ENCODE assay signal across 8 cellular contexts in the genomic region with DNA sequence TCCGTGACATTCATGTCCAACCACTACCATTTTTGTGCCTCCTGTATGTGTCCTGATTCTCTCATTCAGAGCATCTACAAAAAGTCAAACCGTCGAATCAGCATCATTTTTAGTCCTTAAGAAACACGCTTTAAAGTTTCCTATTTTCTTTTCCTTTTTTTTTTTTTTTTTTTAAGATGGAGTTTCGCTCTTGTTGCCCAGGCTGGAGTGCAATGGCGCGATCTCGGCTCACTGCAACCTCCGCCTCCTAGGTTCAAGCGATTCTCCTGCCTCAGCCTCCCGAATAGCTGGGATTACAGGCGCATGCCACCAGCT. TPM values are rescaled to one million over a fixed set of nuclear protein-coding genes. Genes with fewer than 3 reads are reported as not detected.
DNase-seq lines count a peak whose midpoint lies in the region; ATAC-seq, FAIRE-seq and TF ChIP-seq lines count a peak whose summit lies in the region.
"Not testable (repeated sequence)": the region's sequence is repeated elsewhere in the genome, so short reads cannot be mapped to it uniquely, and the experiment has no call there.

No MANE protein-coding gene starts in this region.

- intact Hi-C loops in dendritic cell treated with granulocyte-macrophage colony-stimulating factor and Interleukin-4, amounts not matched to agents 40 ng/mL and 50 ng/mL, for 4 days (cut with micrococcal nuclease) = not testable (repeated sequence)
- intact Hi-C loops in natural killer cell (cut with micrococcal nuclease) = loop anchor here (10.0 kb wide), 1 partner anchor 298 kb away; a partner anchor contains a TSS

- H3K36me3 Mint-ChIP-seq in activated naive CD8-positive, alpha-beta T cell; dendritic cell treated with granulocyte-macrophage colony-stimulating factor and Interleukin-4, amounts not matched to agents 40 ng/mL and 50 ng/mL, for 4 days (ENCODE audit: low read depth); glutamatergic neuron (ENCODE audit: unreplicated experiment); natural killer cell: not testable (repeated sequence)

- peaks cover 57% of the 10 kb centered on the region for H3K4me1 ChIP-seq in A549
- peaks cover 36% of the 10 kb centered on the region for H3K4me1 ChIP-seq in GM23248 (ENCODE audit: insufficient read depth)
- peaks cover 21 to 26% (median 26%) of the 10 kb centered on the region in 3 donors for H3K4me1 ChIP-seq in skeletal muscle tissue (ENCODE audit: control insufficient read depth in 3 of 3, insufficient read depth in 3 of 3, low read length in 3 of 3)

- H3K27me3 ChIP-seq in GM23248 (replicated peaks; ENCODE audit: insufficient read depth); skeletal muscle tissue (ENCODE audit: control insufficient read depth in 3 of 3, insufficient read depth in 3 of 3, low read length in 3 of 3): not testable (repeated sequence)

- peaks cover 25% of the 10 kb centered on the region for H3F3A ChIP-seq in GM23248 (ENCODE audit: insufficient read depth)

- not testable (repeated sequence) for TF ChIP-seq RAD21 in A549 (conservative IDR thresholded peaks at IDR 0.05 in 1 of 2, IDR thresholded peaks at IDR 0.05 in 1 of 2)

- H2AFZ ChIP-seq in GM23248 = not testable (repeated sequence)

- CTCF ChIA-PET in A549 (lab: Yijun Ruan, JAX) = interaction anchor here (1.3 to 1.4 kb wide), 2 partner anchors 28 to 41 kb away, joined by 3 to 7 read pairs; no protein-coding TSS in a partner anchor

- TF ChIP-seq EP300 in A549 (IDR thresholded peaks at IDR 0.05) = not testable (repeated sequence)

- H3K27ac ChIP-seq in A549 (peak overlapping the region; percentile 96 to 99), GM23248 (peak overlapping the region; percentile 95), skeletal muscle tissue (ENCODE audit: low read depth, low read length) (peak overlapping the region; percentile 77)
- not testable (repeated sequence) for H3K27ac ChIP-seq in SK-N-MC

- H3K9ac ChIP-seq in GM23248 (peak overlapping the region; percentile 94), skeletal muscle tissue (ENCODE audit: low read depth in 1 of 3, low read length in 3 of 3) (peak overlapping the region in 1 of 3 donors; percentile 64)
- H3K9ac ChIP-seq in SK-N-MC (ENCODE audit: insufficient read length) = not testable (repeated sequence)

- H3K9me3 Mint-ChIP-seq in activated naive CD8-positive, alpha-beta T cell (ENCODE audit: low read depth); dendritic cell treated with granulocyte-macrophage colony-stimulating factor and Interleukin-4, amounts not matched to agents 40 ng/mL and 50 ng/mL, for 4 days; glutamatergic neuron (ENCODE audit: unreplicated experiment); natural killer cell: not testable (repeated sequence)

- 72% methylated on average over 7 of the region's 12 CpGs for WGBS in A549 (ENCODE audit: missing lambda C conversion rate)
- WGBS in GM23248 (ENCODE audit: low coverage in 1 of 2, low lambda C conversion rate in 2 of 2, missing lambda C conversion rate in 2 of 2), 2 experiments = 86 to 93% methylated on average over 6 to 12 of the region's 12 CpGs

- not testable (repeated sequence) for DNase-seq in A549 (ENCODE audit: low read depth in 1 of 2, low spot score in 1 of 2); GM23248; SK-N-MC (ENCODE audit: low read depth, low spot score); glutamatergic neuron; natural killer cell

- peak overlapping the region; percentile 92 for H3K4me2 ChIP-seq in A549
- H3K4me2 ChIP-seq in GM23248 (ENCODE audit: unreplicated experiment) = peak overlapping the region; percentile 92

- peaks cover 52% of the 10 kb centered on the region for H3K79me2 ChIP-seq in GM23248 (ENCODE audit: insufficient read depth)

- POLR2A ChIA-PET in A549 (lab: Yijun Ruan, JAX) = interaction anchor here (0.6 to 1.0 kb wide), 2 partner anchors 26 to 28 kb away, joined by 4 to 8 read pairs; no protein-coding TSS in a partner anchor

- ATAC-seq in A549, natural killer cell: not testable (repeated sequence)

- not testable (repeated sequence) for FAIRE-seq in A549 (lab: Jason Lieb, UNC)

- H3K27me3 Mint-ChIP-seq in activated naive CD8-positive, alpha-beta T cell = peaks cover 14% of the 10 kb centered on the region
- not testable (repeated sequence) for H3K27me3 Mint-ChIP-seq in dendritic cell treated with granulocyte-macrophage colony-stimulating factor and Interleukin-4, amounts not matched to agents 40 ng/mL and 50 ng/mL, for 4 days; glutamatergic neuron (ENCODE audit: unreplicated experiment)
- H3K27me3 Mint-ChIP-seq in natural killer cell (ENCODE audit: low read depth in 2 of 2) = peaks cover 26 to 30% of the 10 kb centered on the region in 2 donors

- H3K27ac Mint-ChIP-seq in activated naive CD8-positive, alpha-beta T cell; glutamatergic neuron (ENCODE audit: unreplicated experiment); natural killer cell: not testable (repeated sequence)
- H3K27ac Mint-ChIP-seq in dendritic cell treated with granulocyte-macrophage colony-stimulating factor and Interleukin-4, amounts not matched to agents 40 ng/mL and 50 ng/mL, for 4 days = peak overlapping the region; percentile 85

- TF ChIP-seq POLR2A in A549 (IDR thresholded peaks at IDR 0.05; ENCODE audit: low read length) = not testable (repeated sequence)

- H3K4me1 Mint-ChIP-seq in activated naive CD8-positive, alpha-beta T cell (ENCODE audit: low read depth); glutamatergic neuron (ENCODE audit: low read depth, unreplicated experiment); natural killer cell: not testable (repeated sequence)
- peaks cover 14% of the 10 kb centered on the region for H3K4me1 Mint-ChIP-seq in dendritic cell treated with granulocyte-macrophage colony-stimulating factor and Interleukin-4, amounts not matched to agents 40 ng/mL and 50 ng/mL, for 4 days (ENCODE audit: low read depth)

- not testable (repeated sequence) for H3K36me3 ChIP-seq in GM23248 (ENCODE audit: low read depth); SK-N-MC (ENCODE audit: insufficient read depth, low read length); skeletal muscle tissue (ENCODE audit: control insufficient read depth in 3 of 3, insufficient read depth in 3 of 3, low read length in 3 of 3)

- in situ Hi-C loops in GM23248 (cut with MboI) = not testable (repeated sequence)

- not testable (repeated sequence) for H4K20me1 ChIP-seq in GM23248 (ENCODE audit: insufficient read depth)

- H3K4me3 ChIP-seq in A549 (peak overlapping the region; percentile 65), GM23248 (peak overlapping the region; percentile 77), SK-N-MC (peak overlapping the region; percentile 95; the same call in 1 of the 2 replicates), skeletal muscle tissue (ENCODE audit: low read length in 3 of 3) (peak overlapping the region in 2 of 3 donors; percentile 22 to 76)

- H3K9me2 ChIP-seq in GM23248 (ENCODE audit: insufficient read depth) = not testable (repeated sequence)

- peak overlapping the region; percentile 53 for H3K4me3 Mint-ChIP-seq in activated naive CD8-positive, alpha-beta T cell
- H3K4me3 Mint-ChIP-seq in dendritic cell treated with granulocyte-macrophage colony-stimulating factor and Interleukin-4, amounts not matched to agents 40 ng/mL and 50 ng/mL, for 4 days = peak overlapping the region; percentile 82
- H3K4me3 Mint-ChIP-seq in glutamatergic neuron (ENCODE audit: unreplicated experiment) = peak overlapping the region; percentile 86
- peak overlapping the region; percentile 29 for H3K4me3 Mint-ChIP-seq in natural killer cell

- H3K9me3 ChIP-seq in A549; GM23248 (ENCODE audit: low read depth); SK-N-MC (ENCODE audit: low read depth, low read length); skeletal muscle tissue (ENCODE audit: control insufficient read depth in 3 of 3, low read length in 3 of 3): not testable (repeated sequence)

- not testable (repeated sequence) for TF ChIP-seq CTCF in A549 (IDR thresholded peaks at IDR 0.05); glutamatergic neuron (IDR thresholded peaks at IDR 0.05; ENCODE audit: partially characterized antibody, unreplicated experiment); natural killer cell (IDR thresholded peaks at IDR 0.05)

TF ChIP-seq in A549, 52 proteins besides CTCF, POLR2A, EP300 and RAD21:
- TF ChIP-seq MAFK (IDR thresholded peaks at IDR 0.05; ENCODE audit: partially characterized antibody) = peak; percentile 63

RNA-seq across cellular contexts. Expression of a gene that starts 1.8 kb away (rescaled TPM):
- polyA plus RNA-seq in A549 (2011; rRNA removed) (57.7 and 59.2 TPM in 2 replicates), A549 (2017; fragmentation: RNase III; extraction: RNeasy Plus Mini Kit Qiagen cat#74134 plus additional on column Dnase treatment) (37.4 to 53.8 TPM (median 48.9 TPM) in 3 replicates), GM23248 (2016; fragmentation: Nextera tagmentation; extraction: Ambion mirVana) (44.9 and 50.3 TPM in 2 replicates)
- polyA plus RNA-seq in A549 (2012; cell fraction: cytosol; rRNA removed) = 21.1 and 28.5 TPM in 2 replicates
- polyA plus RNA-seq in A549 (2012; cell fraction: nucleus; rRNA removed) = 18.2 and 23.9 TPM in 2 replicates
- 78.1 and 98.4 TPM in 2 replicates for polyA minus RNA-seq in A549 (2011; rRNA and poly(A)+ RNA removed)
- 108 and 168 TPM in 2 replicates for total RNA-seq in GM23248 (2014; rRNA removed; shearing (Covaris generic))
- total RNA-seq in glutamatergic neuron (ENCODE audit: unreplicated experiment) (10.8 TPM), natural killer cell (under 1 TPM; 0.16 to 0.43 (median 0.26) TPM), skeletal muscle tissue (15.7 TPM)

RNA-seq across cellular contexts. Expression of a gene that starts 35.5 kb away (rescaled TPM):
- polyA plus RNA-seq in A549 (2011; rRNA removed) (2.8 and 4.2 TPM in 2 replicates), A549 (2017; fragmentation: RNase III; extraction: RNeasy Plus Mini Kit Qiagen cat#74134 plus additional on column Dnase treatment) (3.3 to 5.4 TPM (median 4.5 TPM) in 3 replicates), GM23248 (2016; fragmentation: Nextera tagmentation; extraction: Ambion mirVana) (8.1 and 8.8 TPM in 2 replicates)
- polyA plus RNA-seq in A549 (2012; cell fraction: cytosol; rRNA removed) = 0.66 and 0.98 TPM in 2 replicates
- 0.32 and 1.1 TPM in 2 replicates for polyA plus RNA-seq in A549 (2012; cell fraction: nucleus; rRNA removed)
- 0.44 and 2.6 TPM in 2 replicates for polyA minus RNA-seq in A549 (2011; rRNA and poly(A)+ RNA removed)
- 8.6 and 10.4 TPM in 2 replicates for total RNA-seq in GM23248 (2014; rRNA removed; shearing (Covaris generic))
- total RNA-seq in glutamatergic neuron (ENCODE audit: unreplicated experiment) (not detected), natural killer cell (not detected), skeletal muscle tissue (1.0 TPM)

Comparison
In these comparisons a context has a peak if more than half of its experiments do, and no peak if none do; other contexts are left out.
1. H3K4me3 Mint-ChIP-seq: peak in every context shown above with its lines; median percentile 86 in glutamatergic neuron; 82 in dendritic cell treated with granulocyte-macrophage colony-stimulating factor and Interleukin-4, amounts not matched to agents 40 ng/mL and 50 ng/mL, for 4 days; 53 in activated naive CD8-positive, alpha-beta T cell; 29 in natural killer cell.